In the genomic region with DNA sequence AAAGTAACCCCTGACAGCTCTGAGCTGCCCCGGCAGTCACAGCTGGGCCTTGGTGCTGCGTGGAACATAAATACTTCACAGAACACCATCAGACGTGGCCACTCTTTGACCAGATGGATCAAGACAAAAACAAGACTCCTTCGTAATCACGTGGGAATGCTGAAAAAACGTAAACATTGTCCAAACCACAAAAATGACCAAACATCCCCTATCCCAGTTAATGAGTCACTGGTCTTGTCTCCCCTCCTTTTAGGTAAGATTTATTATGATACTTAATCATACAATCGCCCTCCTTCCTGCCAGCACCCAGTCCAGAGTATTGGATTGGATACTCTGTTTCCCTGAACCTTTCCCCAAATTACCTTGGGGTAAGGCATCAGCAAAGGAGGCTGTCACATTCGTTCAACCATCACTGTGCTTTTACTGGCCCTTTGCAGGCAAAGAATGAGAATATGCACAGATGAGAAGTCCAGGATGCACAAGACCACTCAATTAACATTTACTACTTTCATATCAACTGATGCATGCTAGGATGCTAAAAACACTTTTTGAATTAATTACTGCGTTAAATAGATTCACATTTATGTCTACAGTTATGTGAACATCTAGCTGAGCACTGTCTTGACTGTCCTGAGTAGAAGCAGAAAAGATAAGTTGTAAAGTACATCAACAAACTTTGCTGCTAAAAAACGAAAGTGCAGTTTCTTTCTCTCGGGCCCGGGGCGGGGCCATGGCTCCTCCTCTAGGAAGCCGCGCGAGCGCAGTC, we compare ENCODE assay signal across 8 cellular contexts. TPM values are rescaled to one million over a fixed set of nuclear protein-coding genes. Genes with fewer than 3 reads are reported as not detected.
DNase-seq lines count a peak whose midpoint lies in the region; ATAC-seq and TF ChIP-seq lines count a peak whose summit lies in the region.

No MANE protein-coding gene starts in this region.

- 32% methylated on average over 17 of the region's 17 CpGs for WGBS in thymus

- H3K9ac ChIP-seq in adipocyte (ENCODE audit: low read length), result peak overlapping the region; percentile 95

- DNase-seq in GM12865 (ENCODE audit: low read depth), result no peak
- DNase-seq in adipocyte (ENCODE audit: low read depth), result peak; percentile 70
- DNase-seq in kidney epithelial cell (ENCODE audit: low read depth), result peak; percentile 63
- DNase-seq in HPDE6-E6E7 (ENCODE audit: extremely low spot score), result no peak
- DNase-seq in D341Med (ENCODE audit: low spot score), result no peak
- no peak for DNase-seq in NOMO-1 treated with dmso at 0.1 percent for 144 hours (lab: John Stamatoyannopoulos, UW; ENCODE audit: unreplicated experiment)

- H3K9me3 ChIP-seq in adipocyte (ENCODE audit: control insufficient read depth, low read length) (no peaks in the 10 kb centered on the region), thymus (ENCODE audit: control insufficient read depth) (no peaks in the 10 kb centered on the region)

- TF ChIP-seq CTCF in GM12865 (IDR thresholded peaks at IDR 0.05; ENCODE audit: insufficient read depth, low read depth, low read length, missing control alignments), result no peak
- TF ChIP-seq CTCF in kidney epithelial cell (IDR thresholded peaks at IDR 0.05; ENCODE audit: insufficient read depth, low read length, poor library complexity, severe bottlenecking), result no peak

- H3K4me3 ChIP-seq in GM12865 (ENCODE audit: low read depth, low read length) (peak overlapping the region; percentile 49), adipocyte (ENCODE audit: low read length) (peak overlapping the region; percentile 95), kidney epithelial cell (ENCODE audit: low read depth, low read length) (peak overlapping the region; percentile 45), thymus (ENCODE audit: low read length) (peak overlapping the region; percentile 70)

- H3K4me1 ChIP-seq in adipocyte (ENCODE audit: control insufficient read depth, insufficient read depth, low read length) (peaks cover 20% of the 10 kb centered on the region), thymus (ENCODE audit: control insufficient read depth, insufficient read depth, low read length) (no peaks in the 10 kb centered on the region)

- ATAC-seq in HG03571 (IDR thresholded peaks at IDR 0.05; ENCODE audit: unreplicated experiment), result peak; percentile 3

- H3K27me3 ChIP-seq in adipocyte (replicated peaks; ENCODE audit: control insufficient read depth, insufficient read depth, low read length) (peaks cover 8% of the 10 kb centered on the region), kidney epithelial cell (ENCODE audit: control insufficient read depth, insufficient read depth, low read length) (peaks cover 4% of the 10 kb centered on the region), thymus (ENCODE audit: control insufficient read depth, insufficient read depth) (no peaks in the 10 kb centered on the region)

- H3K36me3 ChIP-seq in adipocyte (ENCODE audit: control insufficient read depth, insufficient read depth, low read length, severe bottlenecking) (no peaks in the 10 kb centered on the region), kidney epithelial cell (ENCODE audit: control insufficient read depth, insufficient read depth, low read length) (no peaks in the 10 kb centered on the region), thymus (ENCODE audit: control insufficient read depth, insufficient read depth) (peaks cover 5% of the 10 kb centered on the region)

- H3K27ac ChIP-seq in thymus (ENCODE audit: low read depth), result no peak overlapping the region

RNA-seq across cellular contexts. Expression of a gene that starts 0.5 kb away (rescaled TPM):
- 3.3 and 4.1 TPM in 2 replicates for total RNA-seq in kidney epithelial cell
- polyA plus RNA-seq in thymus, result 6.9 TPM

RNA-seq across cellular contexts. Expression of a gene that starts 36.5 kb away (rescaled TPM):
- 30.5 and 39.0 TPM in 2 replicates for total RNA-seq in kidney epithelial cell
- 33.4 TPM for polyA plus RNA-seq in thymus

Comparison
In these comparisons a context has a peak if more than half of its experiments do, and no peak if none do; other contexts are left out.
1. DNase-seq: peak in adipocyte (single experiment) and kidney epithelial cell (single experiment); none in GM12865 (single experiment), HPDE6-E6E7 (single experiment), D341Med (single experiment) and NOMO-1 treated with dmso at 0.1 percent for 144 hours (single experiment).
2. H3K4me3 ChIP-seq: peak in every context shown above with its lines; median percentile 95 in adipocyte; 70 in thymus; 49 in GM12865; 45 in kidney epithelial cell.